13 cellular contexts compared by ENCODE assay signal in the genomic region with DNA sequence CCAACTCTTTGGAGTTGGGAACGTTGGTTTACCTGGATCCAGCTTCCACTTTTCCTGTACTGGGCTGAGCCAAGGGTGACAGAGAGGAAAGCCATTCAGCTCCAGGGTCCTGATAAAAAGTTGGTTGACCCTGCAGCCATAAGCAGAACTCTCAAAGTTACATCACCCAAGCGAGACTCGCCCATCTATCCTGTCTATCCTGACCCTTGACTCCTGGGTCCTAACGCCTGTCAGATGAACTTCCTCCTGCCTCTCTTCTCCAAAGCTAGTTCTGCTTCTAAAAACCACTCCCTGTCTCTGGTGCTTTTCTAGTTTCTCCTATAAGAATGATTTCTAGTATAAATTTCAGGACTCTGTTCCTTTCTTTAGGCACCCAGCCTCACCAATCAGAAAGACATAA. TPM values are rescaled to one million over a fixed set of nuclear protein-coding genes. Genes with fewer than 3 reads are reported as not detected.
"Had no signal": no experiment of that assay in that cellular context is flagged by ENCODE, and none has a peak within 500 bp of the region (broad histone marks: within the 10 kb centered on the region; RNA-seq: fewer than 3 reads in every experiment).

No MANE protein-coding gene starts in this region.

RNA-seq across cellular contexts. Expression of a gene that starts 36.1 kb away (rescaled TPM):
- total RNA-seq: activated naive CD4-positive, alpha-beta T cell treated with anti-CD3 and anti-CD28 coated beads for 36 hours; activated T-helper 2 cell treated with anti-CD3 and anti-CD28 coated beads, Interferon-gamma antibody, Interleukin-2, Interleukin-4, amounts not matched to agents 10 μg/mL and 5 μg/mL and 100 μg/mL, durations not matched to agents 14 hours and 24 hours and 36 hours; astrocyte; bronchial epithelial cell; cerebellum; dermis blood vessel endothelial cell; fibroblast of lung; lower leg skin; mesenteric fat pad; natural killer cell treated with Interleukin-12 subunit alpha and Interleukin-12 subunit beta and Interleukin-15 and Interleukin-18, amount 100 ng/mL, for 72 hours; posterior vena cava; thyroid gland; urinary bladder had no signal
